ENCODE assay signal across 1 cellular context in the genomic region with DNA sequence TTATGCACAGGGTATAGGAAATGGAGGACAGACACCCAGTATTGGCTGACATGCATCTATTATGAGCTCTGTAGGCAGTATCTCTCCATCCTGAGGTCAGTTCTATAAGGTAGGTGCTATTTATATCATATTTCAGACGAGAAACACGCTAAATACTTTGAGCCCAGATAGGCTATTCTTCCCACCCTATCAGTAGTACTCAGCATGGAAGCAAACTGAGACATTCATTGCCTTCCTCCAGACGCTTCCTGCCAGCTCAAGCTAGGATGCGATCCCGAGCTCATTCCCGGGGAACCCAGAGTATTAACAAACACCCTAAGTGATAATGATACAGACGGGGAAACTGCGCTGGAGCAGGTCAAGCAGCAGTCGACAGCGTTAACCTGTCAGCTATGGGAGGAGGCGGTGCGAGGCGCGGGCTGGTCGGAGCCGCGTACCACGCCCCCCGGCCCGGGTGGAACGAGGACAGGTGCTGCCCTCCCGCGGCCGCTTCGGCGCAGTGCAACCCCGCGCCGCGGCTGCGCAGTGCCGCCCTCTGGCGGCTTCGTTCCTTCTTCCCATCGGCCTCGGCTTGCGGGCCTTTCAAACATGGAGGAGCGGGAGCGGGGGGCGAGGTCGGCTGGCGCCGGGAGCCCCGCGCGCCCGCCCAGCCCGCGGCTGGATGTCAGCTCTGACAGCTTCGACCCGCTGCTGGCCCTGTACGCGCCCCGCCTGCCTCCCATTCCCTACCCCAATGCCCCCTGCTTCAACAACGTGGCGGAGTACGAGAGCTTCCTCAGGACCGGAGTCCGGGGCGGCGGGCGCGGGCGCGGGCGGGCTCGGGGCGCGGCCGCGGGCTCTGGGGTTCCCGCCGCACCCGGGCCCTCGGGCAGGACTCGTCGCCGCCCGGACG.
TF ChIP-seq lines count a peak whose summit lies in the region.

A gene (plus strand): TSS at position 550 of the 892 bp plus-strand sequence. CDS start 39 bp downstream, at position 589.

TF ChIP-seq in HepG2, 621 proteins besides CTCF, POLR2A, EP300 and RAD21 (continued from another document and continues in another):
- TF ChIP-seq, protein P1, sequence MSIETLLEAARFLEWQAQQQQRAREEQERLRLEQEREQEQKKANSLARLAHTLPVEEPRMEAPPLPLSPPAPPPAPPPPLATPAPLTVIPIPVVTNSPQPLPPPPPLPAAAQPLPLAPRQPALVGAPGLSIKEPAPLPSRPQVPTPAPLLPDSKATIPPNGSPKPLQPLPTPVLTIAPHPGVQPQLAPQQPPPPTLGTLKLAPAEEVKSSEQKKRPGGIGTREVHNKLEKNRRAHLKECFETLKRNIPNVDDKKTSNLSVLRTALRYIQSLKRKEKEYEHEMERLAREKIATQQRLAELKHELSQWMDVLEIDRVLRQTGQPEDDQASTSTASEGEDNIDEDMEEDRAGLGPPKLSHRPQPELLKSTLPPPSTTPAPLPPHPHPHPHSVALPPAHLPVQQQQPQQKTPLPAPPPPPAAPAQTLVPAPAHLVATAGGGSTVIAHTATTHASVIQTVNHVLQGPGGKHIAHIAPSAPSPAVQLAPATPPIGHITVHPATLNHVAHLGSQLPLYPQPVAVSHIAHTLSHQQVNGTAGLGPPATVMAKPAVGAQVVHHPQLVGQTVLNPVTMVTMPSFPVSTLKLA (IDR thresholded peaks at IDR 0.05) = no peak
- peak; percentile 40; the same call in 1 of the 2 replicates for TF ChIP-seq MTA1 (CRISPR knock-in tag; IDR thresholded peaks at IDR 0.05; ENCODE audit: borderline replicate concordance)
- TF ChIP-seq KDM4B (CRISPR knock-in tag; IDR thresholded peaks at IDR 0.05) = no peak
- TF ChIP-seq HMG20B (CRISPR knock-in tag; conservative IDR thresholded peaks at IDR 0.05) = no peak
- TF ChIP-seq STAT5B (CRISPR knock-in tag; IDR thresholded peaks at IDR 0.05) = no peak
- TF ChIP-seq YEATS4 (CRISPR knock-in tag; IDR thresholded peaks at IDR 0.05; ENCODE audit: borderline replicate concordance) = peak; percentile 69; the same call in 1 of the 2 replicates
- peak; percentile 75; the same call in 1 of the 2 replicates for TF ChIP-seq GABPB1 (CRISPR knock-in tag; IDR thresholded peaks at IDR 0.05)
- TF ChIP-seq ZNF441 (CRISPR knock-in tag; IDR thresholded peaks at IDR 0.05; ENCODE audit: borderline replicate concordance) = peak; percentile 73; the same call in 1 of the 2 replicates
- no peak for TF ChIP-seq ZNF3 (CRISPR knock-in tag; IDR thresholded peaks at IDR 0.05)
- no peak for TF ChIP-seq PCBP2 (optimal IDR thresholded peaks at IDR 0.05; ENCODE audit: low read depth, low read length, poor library complexity, severe bottlenecking)
- TF ChIP-seq IKZF4 (CRISPR knock-in tag; IDR thresholded peaks at IDR 0.05; ENCODE audit: borderline replicate concordance, low read depth, not compliant biosample characterization) = no peak
- TF ChIP-seq, protein P2, sequence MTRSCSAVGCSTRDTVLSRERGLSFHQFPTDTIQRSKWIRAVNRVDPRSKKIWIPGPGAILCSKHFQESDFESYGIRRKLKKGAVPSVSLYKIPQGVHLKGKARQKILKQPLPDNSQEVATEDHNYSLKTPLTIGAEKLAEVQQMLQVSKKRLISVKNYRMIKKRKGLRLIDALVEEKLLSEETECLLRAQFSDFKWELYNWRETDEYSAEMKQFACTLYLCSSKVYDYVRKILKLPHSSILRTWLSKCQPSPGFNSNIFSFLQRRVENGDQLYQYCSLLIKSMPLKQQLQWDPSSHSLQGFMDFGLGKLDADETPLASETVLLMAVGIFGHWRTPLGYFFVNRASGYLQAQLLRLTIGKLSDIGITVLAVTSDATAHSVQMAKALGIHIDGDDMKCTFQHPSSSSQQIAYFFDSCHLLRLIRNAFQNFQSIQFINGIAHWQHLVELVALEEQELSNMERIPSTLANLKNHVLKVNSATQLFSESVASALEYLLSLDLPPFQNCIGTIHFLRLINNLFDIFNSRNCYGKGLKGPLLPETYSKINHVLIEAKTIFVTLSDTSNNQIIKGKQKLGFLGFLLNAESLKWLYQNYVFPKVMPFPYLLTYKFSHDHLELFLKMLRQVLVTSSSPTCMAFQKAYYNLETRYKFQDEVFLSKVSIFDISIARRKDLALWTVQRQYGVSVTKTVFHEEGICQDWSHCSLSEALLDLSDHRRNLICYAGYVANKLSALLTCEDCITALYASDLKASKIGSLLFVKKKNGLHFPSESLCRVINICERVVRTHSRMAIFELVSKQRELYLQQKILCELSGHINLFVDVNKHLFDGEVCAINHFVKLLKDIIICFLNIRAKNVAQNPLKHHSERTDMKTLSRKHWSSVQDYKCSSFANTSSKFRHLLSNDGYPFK (CRISPR knock-in tag; IDR thresholded peaks at IDR 0.05; ENCODE audit: borderline replicate concordance) = no peak
- TF ChIP-seq ZNF674 (CRISPR knock-in tag; IDR thresholded peaks at IDR 0.05; ENCODE audit: low read depth) = no peak
- no peak for TF ChIP-seq CBX5 (CRISPR knock-in tag; IDR thresholded peaks at IDR 0.05; ENCODE audit: borderline replicate concordance)
- no peak for TF ChIP-seq NFRKB (IDR thresholded peaks at IDR 0.05)
- no peak for TF ChIP-seq LCORL (IDR thresholded peaks at IDR 0.05)
- peak; percentile 60; the same call in 1 of the 2 replicates for TF ChIP-seq LCORL (CRISPR knock-in tag; IDR thresholded peaks at IDR 0.05)
- TF ChIP-seq DNMT1 (CRISPR knock-in tag; IDR thresholded peaks at IDR 0.05) = 0 out of 2 replicates have a peak, but pooled peaks have one; percentile 54
- no peak for TF ChIP-seq FOXP1 (IDR thresholded peaks at IDR 0.05)
- no peak for TF ChIP-seq FOXP1 (CRISPR knock-in tag; IDR thresholded peaks at IDR 0.05)
- no peak for TF ChIP-seq ELF4 (CRISPR knock-in tag; IDR thresholded peaks at IDR 0.05; ENCODE audit: borderline replicate concordance)
- TF ChIP-seq, protein P3, sequence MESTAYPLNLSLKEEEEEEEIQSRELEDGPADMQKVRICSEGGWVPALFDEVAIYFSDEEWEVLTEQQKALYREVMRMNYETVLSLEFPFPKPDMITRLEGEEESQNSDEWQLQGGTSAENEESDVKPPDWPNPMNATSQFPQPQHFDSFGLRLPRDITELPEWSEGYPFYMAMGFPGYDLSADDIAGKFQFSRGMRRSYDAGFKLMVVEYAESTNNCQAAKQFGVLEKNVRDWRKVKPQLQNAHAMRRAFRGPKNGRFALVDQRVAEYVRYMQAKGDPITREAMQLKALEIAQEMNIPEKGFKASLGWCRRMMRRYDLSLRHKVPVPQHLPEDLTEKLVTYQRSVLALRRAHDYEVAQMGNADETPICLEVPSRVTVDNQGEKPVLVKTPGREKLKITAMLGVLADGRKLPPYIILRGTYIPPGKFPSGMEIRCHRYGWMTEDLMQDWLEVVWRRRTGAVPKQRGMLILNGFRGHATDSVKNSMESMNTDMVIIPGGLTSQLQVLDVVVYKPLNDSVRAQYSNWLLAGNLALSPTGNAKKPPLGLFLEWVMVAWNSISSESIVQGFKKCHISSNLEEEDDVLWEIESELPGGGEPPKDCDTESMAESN (CRISPR knock-in tag; conservative IDR thresholded peaks at IDR 0.05) = peak; percentile 81
- TF ChIP-seq POGZ (CRISPR knock-in tag; IDR thresholded peaks at IDR 0.05) = peak; percentile 71; the same call in 1 of the 2 replicates
- peak; percentile 39; the same call in 1 of the 2 replicates for TF ChIP-seq SIN3B (IDR thresholded peaks at IDR 0.05; ENCODE audit: low read length)
- TF ChIP-seq HNRNPK (IDR thresholded peaks at IDR 0.05; ENCODE audit: low read depth, low read length, poor library complexity, severe bottlenecking) = peak; percentile 75
- 0 out of 2 replicates have a peak, but pooled peaks have one; percentile 11 for TF ChIP-seq ZNF782 (CRISPR knock-in tag; IDR thresholded peaks at IDR 0.05; ENCODE audit: borderline replicate concordance)
- 0 out of 2 replicates have a peak, but pooled peaks have one; percentile 65 for TF ChIP-seq CHCHD3 (CRISPR knock-in tag; IDR thresholded peaks at IDR 0.05)
- peak; percentile 15; the same call in 1 of the 2 replicates for TF ChIP-seq MED1 (CRISPR knock-in tag; IDR thresholded peaks at IDR 0.05)
- no peak for TF ChIP-seq ZNF232 (CRISPR knock-in tag; IDR thresholded peaks at IDR 0.05; ENCODE audit: borderline replicate concordance)
- TF ChIP-seq ESRRA (CRISPR knock-in tag; IDR thresholded peaks at IDR 0.05; ENCODE audit: low read depth) = peak; percentile 20; the same call in 1 of the 2 replicates
- no peak for TF ChIP-seq TBX3 (IDR thresholded peaks at IDR 0.05; ENCODE audit: borderline replicate concordance)
- no peak for TF ChIP-seq KAT2B (IDR thresholded peaks at IDR 0.05; ENCODE audit: borderline replicate concordance, low read depth, low read length)
- no peak for TF ChIP-seq ONECUT2 (CRISPR knock-in tag; IDR thresholded peaks at IDR 0.05)
- TF ChIP-seq FOXC1 (CRISPR knock-in tag; IDR thresholded peaks at IDR 0.05; ENCODE audit: borderline replicate concordance) = peak; percentile 56
- TF ChIP-seq, protein P4, sequence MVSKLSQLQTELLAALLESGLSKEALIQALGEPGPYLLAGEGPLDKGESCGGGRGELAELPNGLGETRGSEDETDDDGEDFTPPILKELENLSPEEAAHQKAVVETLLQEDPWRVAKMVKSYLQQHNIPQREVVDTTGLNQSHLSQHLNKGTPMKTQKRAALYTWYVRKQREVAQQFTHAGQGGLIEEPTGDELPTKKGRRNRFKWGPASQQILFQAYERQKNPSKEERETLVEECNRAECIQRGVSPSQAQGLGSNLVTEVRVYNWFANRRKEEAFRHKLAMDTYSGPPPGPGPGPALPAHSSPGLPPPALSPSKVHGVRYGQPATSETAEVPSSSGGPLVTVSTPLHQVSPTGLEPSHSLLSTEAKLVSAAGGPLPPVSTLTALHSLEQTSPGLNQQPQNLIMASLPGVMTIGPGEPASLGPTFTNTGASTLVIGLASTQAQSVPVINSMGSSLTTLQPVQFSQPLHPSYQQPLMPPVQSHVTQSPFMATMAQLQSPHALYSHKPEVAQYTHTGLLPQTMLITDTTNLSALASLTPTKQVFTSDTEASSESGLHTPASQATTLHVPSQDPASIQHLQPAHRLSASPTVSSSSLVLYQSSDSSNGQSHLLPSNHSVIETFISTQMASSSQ (IDR thresholded peaks at IDR 0.05; ENCODE audit: low read depth) = no peak
- TF ChIP-seq, protein P4 (CRISPR knock-in tag; IDR thresholded peaks at IDR 0.05; ENCODE audit: borderline replicate concordance) = no peak; the same call in 1 of the 2 replicates
- TF ChIP-seq PITX1 (CRISPR knock-in tag; IDR thresholded peaks at IDR 0.05) = no peak
- peak; percentile 54 for TF ChIP-seq ZFX (CRISPR knock-in tag; IDR thresholded peaks at IDR 0.05; ENCODE audit: low read depth)
- TF ChIP-seq ZNF225 (CRISPR knock-in tag; IDR thresholded peaks at IDR 0.05) = no peak
- TF ChIP-seq, protein P5, sequence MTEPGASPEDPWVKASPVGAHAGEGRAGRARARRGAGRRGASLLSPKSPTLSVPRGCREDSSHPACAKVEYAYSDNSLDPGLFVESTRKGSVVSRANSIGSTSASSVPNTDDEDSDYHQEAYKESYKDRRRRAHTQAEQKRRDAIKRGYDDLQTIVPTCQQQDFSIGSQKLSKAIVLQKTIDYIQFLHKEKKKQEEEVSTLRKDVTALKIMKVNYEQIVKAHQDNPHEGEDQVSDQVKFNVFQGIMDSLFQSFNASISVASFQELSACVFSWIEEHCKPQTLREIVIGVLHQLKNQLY (CRISPR knock-in tag; IDR thresholded peaks at IDR 0.05) = no peak
- TF ChIP-seq, protein P6, sequence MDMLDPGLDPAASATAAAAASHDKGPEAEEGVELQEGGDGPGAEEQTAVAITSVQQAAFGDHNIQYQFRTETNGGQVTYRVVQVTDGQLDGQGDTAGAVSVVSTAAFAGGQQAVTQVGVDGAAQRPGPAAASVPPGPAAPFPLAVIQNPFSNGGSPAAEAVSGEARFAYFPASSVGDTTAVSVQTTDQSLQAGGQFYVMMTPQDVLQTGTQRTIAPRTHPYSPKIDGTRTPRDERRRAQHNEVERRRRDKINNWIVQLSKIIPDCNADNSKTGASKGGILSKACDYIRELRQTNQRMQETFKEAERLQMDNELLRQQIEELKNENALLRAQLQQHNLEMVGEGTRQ (IDR thresholded peaks at IDR 0.05; ENCODE audit: low read depth, low read length) = no peak
- TF ChIP-seq, protein P6 (CRISPR knock-in tag; IDR thresholded peaks at IDR 0.05; ENCODE audit: borderline replicate concordance) = no peak
- no peak for TF ChIP-seq SKI (IDR thresholded peaks at IDR 0.05; ENCODE audit: partially characterized antibody)
- peak; percentile 36 for TF ChIP-seq BHLHE40 (IDR thresholded peaks at IDR 0.05; ENCODE audit: low read length)
- no peak for TF ChIP-seq PAX8 (CRISPR knock-in tag; IDR thresholded peaks at IDR 0.05; ENCODE audit: borderline replicate concordance)
- peak; percentile 86 for TF ChIP-seq ZMYM4 (CRISPR knock-in tag; IDR thresholded peaks at IDR 0.05)
- TF ChIP-seq KLF12 (CRISPR knock-in tag; IDR thresholded peaks at IDR 0.05; ENCODE audit: borderline replicate concordance) = peak; percentile 4; the same call in 1 of the 2 replicates
- peak; percentile 64 for TF ChIP-seq CBX1 (IDR thresholded peaks at IDR 0.05; ENCODE audit: low read depth)
- TF ChIP-seq, protein P7, sequence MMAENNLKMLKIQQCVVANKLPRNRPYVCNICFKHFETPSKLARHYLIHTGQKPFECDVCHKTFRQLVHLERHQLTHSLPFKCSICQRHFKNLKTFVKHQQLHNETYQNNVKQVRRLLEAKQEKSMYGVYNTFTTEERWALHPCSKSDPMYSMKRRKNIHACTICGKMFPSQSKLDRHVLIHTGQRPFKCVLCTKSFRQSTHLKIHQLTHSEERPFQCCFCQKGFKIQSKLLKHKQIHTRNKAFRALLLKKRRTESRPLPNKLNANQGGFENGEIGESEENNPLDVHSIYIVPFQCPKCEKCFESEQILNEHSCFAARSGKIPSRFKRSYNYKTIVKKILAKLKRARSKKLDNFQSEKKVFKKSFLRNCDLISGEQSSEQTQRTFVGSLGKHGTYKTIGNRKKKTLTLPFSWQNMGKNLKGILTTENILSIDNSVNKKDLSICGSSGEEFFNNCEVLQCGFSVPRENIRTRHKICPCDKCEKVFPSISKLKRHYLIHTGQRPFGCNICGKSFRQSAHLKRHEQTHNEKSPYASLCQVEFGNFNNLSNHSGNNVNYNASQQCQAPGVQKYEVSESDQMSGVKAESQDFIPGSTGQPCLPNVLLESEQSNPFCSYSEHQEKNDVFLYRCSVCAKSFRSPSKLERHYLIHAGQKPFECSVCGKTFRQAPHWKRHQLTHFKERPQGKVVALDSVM (CRISPR knock-in tag; IDR thresholded peaks at IDR 0.05) = no peak
- TF ChIP-seq SPEN (CRISPR knock-in tag; IDR thresholded peaks at IDR 0.05; ENCODE audit: low read depth) = peak; percentile 81
